14 cellular contexts compared by ENCODE assay signal in the genomic region with DNA sequence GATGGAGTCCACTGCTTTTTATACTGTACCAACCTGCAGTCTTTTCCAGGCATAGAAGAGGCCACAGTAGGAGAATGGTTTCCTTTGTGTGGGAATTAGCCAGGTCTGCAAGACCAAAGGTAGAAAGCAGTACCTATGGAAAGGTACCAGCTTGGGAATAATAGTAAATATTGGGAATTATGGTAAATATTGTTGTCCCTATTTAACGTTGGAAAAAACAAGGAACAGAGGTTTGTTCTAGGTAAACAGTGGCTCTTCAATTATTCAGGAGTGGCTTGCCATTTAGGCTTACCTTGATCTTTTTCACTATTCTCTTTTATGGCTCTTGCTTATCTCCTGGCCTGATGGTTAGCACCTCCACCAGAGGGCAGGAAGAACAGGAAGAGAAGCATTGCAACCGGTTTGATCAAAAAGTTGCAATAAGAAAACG. TPM values are rescaled to one million over a fixed set of nuclear protein-coding genes. Genes with fewer than 3 reads are reported as not detected.
DNase-seq lines count a peak whose midpoint lies in the region; ATAC-seq and TF ChIP-seq lines count a peak whose summit lies in the region.
"Had no signal": no experiment of that assay in that cellular context is flagged by ENCODE, and none has a peak within 500 bp of the region (broad histone marks: within the 10 kb centered on the region; RNA-seq: fewer than 3 reads in every experiment).

No MANE protein-coding gene starts in this region.

- H3K4me2 ChIP-seq in OCI-LY3 (ENCODE audit: low read length): no peak overlapping the region

- no peaks in the 10 kb centered on the region for H3K79me2 ChIP-seq in OCI-LY3 (ENCODE audit: low read length)

- H3K9me3 ChIP-seq in OCI-LY3 (ENCODE audit: insufficient read depth, low read length): no peaks in the 10 kb centered on the region
- no peaks in the 10 kb centered on the region for H3K9me3 ChIP-seq in CD4-positive, alpha-beta T cell (ENCODE audit: control insufficient read depth, low read length)
- H3K9me3 ChIP-seq: SJCRH30, tibial artery had no signal

- H3K4me1 ChIP-seq in OCI-LY3 (ENCODE audit: low read length): peaks cover 19% of the 10 kb centered on the region
- H3K4me1 ChIP-seq: tibial artery had no signal

- no peaks in the 10 kb centered on the region for H3K36me3 ChIP-seq in OCI-LY3 (replicated peaks; ENCODE audit: low read depth, low read length)
- H3K36me3 ChIP-seq: SJCRH30, tibial artery had no signal

- ATAC-seq in HG02884 (IDR thresholded peaks at IDR 0.05; ENCODE audit: unreplicated experiment): no peak
- ATAC-seq in CD4-positive, alpha-beta T cell (ENCODE audit: poor library complexity): no peak

- POLR2A ChIA-PET in CD4-positive, alpha-beta T cell (lab: Charles Lee): no interaction called here

- H3K27me3 Mint-ChIP-seq in CD4-positive, alpha-beta T cell: no peaks in the 10 kb centered on the region
- H3K27me3 Mint-ChIP-seq: activated naive CD8-positive, alpha-beta T cell had no signal

- H3K4me3 ChIP-seq in OCI-LY3 (ENCODE audit: low read length) (no peak overlapping the region), fibroblast of mammary gland (ENCODE audit: control insufficient read depth, low read depth, low read length) (no peak overlapping the region)
- H3K4me3 ChIP-seq: SJCRH30, tibial artery had no signal

- no peak overlapping the region for H3K9ac ChIP-seq in OCI-LY3 (ENCODE audit: low read length)

- H3K4me1 Mint-ChIP-seq in CD4-positive, alpha-beta T cell (ENCODE audit: low read depth): no peaks in the 10 kb centered on the region

- H3K36me3 Mint-ChIP-seq in CD4-positive, alpha-beta T cell (ENCODE audit: low read depth): no peaks in the 10 kb centered on the region
- H3K36me3 Mint-ChIP-seq: activated naive CD8-positive, alpha-beta T cell had no signal

- intact Hi-C loops in CD4-positive, alpha-beta T cell (cut with DNase I, micrococcal nuclease): no loop called here

- H4K20me1 ChIP-seq in OCI-LY3 (ENCODE audit: insufficient read depth, low read length): no peaks in the 10 kb centered on the region

- H3K9me3 Mint-ChIP-seq in CD4-positive, alpha-beta T cell: no peaks in the 10 kb centered on the region

- DNase-seq in NCI-H748 (lab: John Stamatoyannopoulos, UW; ENCODE audit: unreplicated experiment) (peak; percentile 43), NCI-H748 treated with DMSO at 0.1 percent for 48 hours (lab: John Stamatoyannopoulos, UW) (no peak), fibroblast of mammary gland (ENCODE audit: low read depth) (no peak), NCI-H226 (no peak), G401 (ENCODE audit: low spot score) (no peak)
- no peak for DNase-seq in CD4-positive, alpha-beta T cell
- DNase-seq: activated CD8-positive, alpha-beta memory T cell treated with anti-CD3 and anti-CD28 coated beads, Interleukin-2, amount 50 U/mL, for 4 hours; DMS79 treated with DMSO at 0.1 percent for 48 hours; NCI-H524 treated with DMSO at 0.1 percent for 48 hours; SJCRH30; tibial artery had no signal

- no peak overlapping the region for H3K27ac Mint-ChIP-seq in CD4-positive, alpha-beta T cell
- H3K27ac Mint-ChIP-seq: activated naive CD8-positive, alpha-beta T cell had no signal

- H3K27ac ChIP-seq in OCI-LY3 (ENCODE audit: low read length): no peak overlapping the region
- no peak overlapping the region for H3K27ac ChIP-seq in CD4-positive, alpha-beta T cell (ENCODE audit: low read depth, low read length)
- H3K27ac ChIP-seq: SJCRH30, tibial artery had no signal

- H2AFZ ChIP-seq in OCI-LY3 (ENCODE audit: low read depth, low read length): no peak overlapping the region

- CTCF ChIA-PET in CD4-positive, alpha-beta T cell (lab: Charles Lee): no interaction called here

- in situ Hi-C loops in G401 (cut with HindIII; ENCODE audit: low sequenced_read_pairs): no loop called here

- no peak overlapping the region for H3K4me3 Mint-ChIP-seq in CD4-positive, alpha-beta T cell
- H3K4me3 Mint-ChIP-seq: activated naive CD8-positive, alpha-beta T cell had no signal

- no peaks in the 10 kb centered on the region for H3K27me3 ChIP-seq in OCI-LY3 (ENCODE audit: low read depth, low read length)
- H3K27me3 ChIP-seq in CD4-positive, alpha-beta T cell (ENCODE audit: control insufficient read depth, insufficient read depth, low read length): no peaks in the 10 kb centered on the region
- H3K27me3 ChIP-seq: SJCRH30, tibial artery had no signal

- peak; percentile 30 for TF ChIP-seq CTCF in OCI-LY3 (IDR thresholded peaks at IDR 0.05; ENCODE audit: low read depth, low read length)
- peak; percentile 10 for TF ChIP-seq CTCF in fibroblast of mammary gland (conservative IDR thresholded peaks at IDR 0.05; ENCODE audit: control insufficient read depth, insufficient read depth, low read depth, low read length)
- no peak for TF ChIP-seq CTCF in CD4-positive, alpha-beta T cell (IDR thresholded peaks at IDR 0.05)

RNA-seq across cellular contexts. Expression of gene GSAP, which starts 43.9 kb away (rescaled TPM):
- not detected in 2 replicates for total RNA-seq in G401 (2014; rRNA removed; shearing (Covaris generic))
- total RNA-seq in CD4-positive, alpha-beta T cell: 10 to 100 TPM; 19.1 to 19.5 TPM
- total RNA-seq: SJCRH30 had no signal

Comparison
In these comparisons a context has a peak if more than half of its experiments do, and no peak if none do; other contexts are left out.
1. RNA of gene GSAP, which starts 43.9 kb away (total RNA-seq): 19.1 to 19.5 TPM in CD4-positive, alpha-beta T cell; not detected in G401; every median in the first group is over 10 times any median in the second.